ENCODE assay signal across 26 cellular contexts in genomic region chr9:97978706-97979105, GRCh38. TPM values are rescaled to one million over a fixed set of nuclear protein-coding genes. Genes with fewer than 3 reads are reported as not detected.
A peak's percentile ranks its signal among the peaks of the same experiment; 100 is the strongest.
DNase-seq lines count a peak whose midpoint lies in the region; ATAC-seq and TF ChIP-seq lines count a peak whose summit lies in the region.
"Had no signal": no experiment of that assay in that cellular context is flagged by ENCODE, and none has a peak within 500 bp of the region (broad histone marks: within the 10 kb centered on the region; RNA-seq: fewer than 3 reads in every experiment).

No MANE protein-coding gene starts in this region.

- DNase-seq in T-helper 2 cell treated with Interferon-gamma antibody and Interleukin-4, amounts not matched to agents 5 μg/mL and 100 μg/mL, for 36 hours (ENCODE audit: low spot score), result no peak
- DNase-seq in T-helper 2 cell (no peak), OCI-LY7 (ENCODE audit: low spot score) (no peak), SKM-1 treated with dmso at 0.1 percent for 144 hours (lab: John Stamatoyannopoulos, UW; ENCODE audit: unreplicated experiment) (no peak), kidney glomerular epithelial cell (lab: John Stamatoyannopoulos, UW) (no peak)
- no peak for DNase-seq in activated naive CD4-positive, alpha-beta T cell treated with anti-CD3 and anti-CD28 coated beads, Interleukin-2, amount 50 U/mL, for 72 hours (ENCODE audit: low spot score in 2 of 2)
- DNase-seq: activated CD4-positive, CD25-positive, alpha-beta regulatory T cell treated with anti-CD3 and anti-CD28 coated beads, Interleukin-2, amount 50 U/mL, for 72 hours; activated naive CD4-positive, alpha-beta T cell; activated T-cell treated with anti-CD3 and anti-CD28 coated beads, Interleukin-2, amount 50 U/mL, for 4 hours; aorta; endodermal cell; esophagus squamous epithelium; GOT3; kidney; NCI-H1092; NCI-H2107; occipital lobe; OCI-M1; spleen; stimulated activated CD4-positive, alpha-beta T cell treated with anti-CD3 and anti-CD28 coated beads, Interleukin-4, amount 100 ng/mL, for 1 hour; stimulated activated naive CD4-positive, alpha-beta T cell treated with Interleukin-2 at 50 U/mL for 16 hours; tibial artery had no signal

- no peaks in the 10 kb centered on the region for H3K27me3 ChIP-seq in endocrine pancreas (ENCODE audit: control insufficient read depth, insufficient read depth, low read length)
- H3K27me3 ChIP-seq: esophagus squamous epithelium, spleen, tibial artery had no signal

- H3K4me2 ChIP-seq in OCI-LY7 (ENCODE audit: low read length), result 0 out of 2 replicates have a peak overlapping the region, but pooled peaks have one; percentile 87

- no peaks in the 10 kb centered on the region for H4K20me1 ChIP-seq in OCI-LY7 (ENCODE audit: insufficient read depth, low read length)

- no peak overlapping the region for H3K27ac ChIP-seq in OCI-LY7 (ENCODE audit: low read depth, low read length, poor library complexity, severe bottlenecking)
- peak overlapping the region; percentile 21 for H3K27ac ChIP-seq in temporal lobe (ENCODE audit: low read depth, low read length)
- H3K27ac ChIP-seq: esophagus squamous epithelium, spleen, tibial artery had no signal

- CTCF ChIA-PET in OCI-LY7 (lab: Charles Lee; ENCODE audit: unreplicated experiment), result no interaction called here

- H3K4me3 ChIP-seq in OCI-LY7 (ENCODE audit: low read depth, low read length, poor library complexity, severe bottlenecking) (no peak overlapping the region), endocrine pancreas (ENCODE audit: control insufficient read depth, insufficient read depth, low read length) (no peak overlapping the region)
- H3K4me3 ChIP-seq: esophagus squamous epithelium, spleen, tibial artery had no signal

- BruUV-seq in OCI-LY7 (replicated peaks; lab: Mats Ljungman, UMichigan), result no TSS peak

- POLR2A ChIA-PET in OCI-LY7 (lab: Charles Lee), result interaction anchor here (0.6 to 1.4 kb wide), 4 partner anchors 22 to 63 kb away, joined by 3 to 5 read pairs (median 4); no protein-coding TSS in a partner anchor

- peak overlapping the region; percentile 11 for H3K27ac Mint-ChIP-seq in T-helper 2 cell treated with Interferon-gamma antibody and Interleukin-4, amounts not matched to agents 5 μg/mL and 100 μg/mL, for 36 hours
- no peak overlapping the region for H3K27ac Mint-ChIP-seq in activated naive CD4-positive, alpha-beta T cell treated with anti-CD3 and anti-CD28 coated beads, Interleukin-2, amount 50 U/mL, for 72 hours
- H3K27ac Mint-ChIP-seq: endodermal cell had no signal

- H2AFZ ChIP-seq in OCI-LY7 (ENCODE audit: low read length), result no peak overlapping the region

- H3K4me1 ChIP-seq in OCI-LY7 (ENCODE audit: insufficient read depth, low read length, poor library complexity, severe bottlenecking) (peaks cover 36% of the 10 kb centered on the region), endocrine pancreas (ENCODE audit: control insufficient read depth, insufficient read depth, low read length) (peaks cover 5% of the 10 kb centered on the region)

- no peak overlapping the region for H3K4me3 Mint-ChIP-seq in T-helper 2 cell treated with Interferon-gamma antibody and Interleukin-4, amounts not matched to agents 5 μg/mL and 100 μg/mL, for 36 hours
- H3K4me3 Mint-ChIP-seq: activated T-cell treated with anti-CD3 and anti-CD28 coated beads, Interleukin-2, amount 50 U/mL, for 4 hours; endodermal cell had no signal

- no peak for ATAC-seq in activated naive CD4-positive, alpha-beta T cell treated with anti-CD3 and anti-CD28 coated beads, Interleukin-2, amount 50 U/mL, for 72 hours
- ATAC-seq: activated T-cell treated with anti-CD3 and anti-CD28 coated beads, Interleukin-2, amount 50 U/mL, for 4 hours had no signal

- peaks cover 1% of the 10 kb centered on the region for H3K36me3 Mint-ChIP-seq in T-helper 2 cell treated with Interferon-gamma antibody and Interleukin-4, amounts not matched to agents 5 μg/mL and 100 μg/mL, for 36 hours (ENCODE audit: low read depth)
- H3K36me3 Mint-ChIP-seq in activated naive CD4-positive, alpha-beta T cell treated with anti-CD3 and anti-CD28 coated beads, Interleukin-2, amount 50 U/mL, for 72 hours, result peaks cover 0 to 6% of the 10 kb centered on the region in 2 donors

- H3K27me3 Mint-ChIP-seq in T-helper 2 cell treated with Interferon-gamma antibody and Interleukin-4, amounts not matched to agents 5 μg/mL and 100 μg/mL, for 36 hours (ENCODE audit: low read depth), result peaks cover 4% of the 10 kb centered on the region

- H3K4me1 Mint-ChIP-seq in T-helper 2 cell treated with Interferon-gamma antibody and Interleukin-4, amounts not matched to agents 5 μg/mL and 100 μg/mL, for 36 hours (ENCODE audit: low read depth), result peaks cover 15% of the 10 kb centered on the region

- peak overlapping the region; percentile 33 for H3K9ac ChIP-seq in endocrine pancreas (ENCODE audit: control insufficient read depth, insufficient read depth, low read length)

- TF ChIP-seq CTCF in OCI-LY7 (conservative IDR thresholded peaks at IDR 0.05; ENCODE audit: low read length), result no peak

- H3K9me2 ChIP-seq in OCI-LY7 (ENCODE audit: insufficient read depth, low read length), result no peaks in the 10 kb centered on the region

- H3K36me3 ChIP-seq in OCI-LY7 (ENCODE audit: insufficient read depth, low read length) (peaks cover 5% of the 10 kb centered on the region; the same call in 1 of the 2 replicates), endocrine pancreas (ENCODE audit: control insufficient read depth, insufficient read depth, low read length) (no peaks in the 10 kb centered on the region)
- H3K36me3 ChIP-seq: esophagus squamous epithelium, spleen, tibial artery had no signal

- intact Hi-C loops in OCI-LY7 (cut with micrococcal nuclease; ENCODE audit: unreplicated experiment), result no loop called here

- H3K9me3 ChIP-seq in OCI-LY7 (ENCODE audit: low read length), result 0 out of 2 replicates have a peak, but pooled peaks cover 3% of the 10 kb centered on the region
- H3K9me3 ChIP-seq in endocrine pancreas (ENCODE audit: control insufficient read depth, low read length), result no peaks in the 10 kb centered on the region
- H3K9me3 ChIP-seq: esophagus squamous epithelium, tibial artery had no signal

- H3K9me3 Mint-ChIP-seq in T-helper 2 cell treated with Interferon-gamma antibody and Interleukin-4, amounts not matched to agents 5 μg/mL and 100 μg/mL, for 36 hours, result peaks cover 3% of the 10 kb centered on the region
- H3K9me3 Mint-ChIP-seq in activated naive CD4-positive, alpha-beta T cell treated with anti-CD3 and anti-CD28 coated beads, Interleukin-2, amount 50 U/mL, for 72 hours, result peaks cover 0 to 5% of the 10 kb centered on the region in 2 donors
- H3K9me3 Mint-ChIP-seq: endodermal cell had no signal

- peaks cover 18% of the 10 kb centered on the region; the same call in 1 of the 2 replicates for H3K79me2 ChIP-seq in OCI-LY7 (ENCODE audit: insufficient read depth, low read depth, low read length)

RNA-seq across cellular contexts. Expression of gene ANP32B, which starts 4.4 kb away (rescaled TPM):
- total RNA-seq in OCI-LY7 (2014; rRNA removed; shearing (Covaris generic)), result 32.1 and 52.7 TPM in 2 replicates
- total RNA-seq in OCI-LY7 (2022) (389 and 454 TPM in 2 replicates), temporal lobe (9.8 TPM)
- total RNA-seq in activated naive CD4-positive, alpha-beta T cell treated with anti-CD3 and anti-CD28 coated beads, Interleukin-2, amount 50 U/mL, for 72 hours, result 100 to 1,000 TPM; 255 to 315 TPM

RNA-seq across cellular contexts. Expression of gene HEMGN, which starts 40.7 kb away (rescaled TPM):
- 4.3 and 5.4 TPM in 2 replicates for total RNA-seq in OCI-LY7 (2014; rRNA removed; shearing (Covaris generic))
- total RNA-seq in OCI-LY7 (2022) (3.3 and 3.8 TPM in 2 replicates), temporal lobe (2.2 TPM)
- 1 to 10 TPM; 1.9 to 2.1 TPM for total RNA-seq in activated naive CD4-positive, alpha-beta T cell treated with anti-CD3 and anti-CD28 coated beads, Interleukin-2, amount 50 U/mL, for 72 hours
- total RNA-seq: chondrocyte, endodermal cell, esophagus squamous epithelium, lung microvascular endothelial cell had no signal

RNA-seq across cellular contexts. Expression of gene TRMO, which starts 56.4 kb away (rescaled TPM):
- total RNA-seq in OCI-LY7 (2014; rRNA removed; shearing (Covaris generic)), result 17.6 and 34.7 TPM in 2 replicates
- 9.3 and 10.9 TPM in 2 replicates for total RNA-seq in OCI-LY7 (2022)
- 12.0 TPM for total RNA-seq in temporal lobe
- 10 to 100 TPM; 16.3 to 16.9 TPM for total RNA-seq in activated naive CD4-positive, alpha-beta T cell treated with anti-CD3 and anti-CD28 coated beads, Interleukin-2, amount 50 U/mL, for 72 hours
